Comparison of ENCODE assay signal across 1 cellular context in the genomic region with DNA sequence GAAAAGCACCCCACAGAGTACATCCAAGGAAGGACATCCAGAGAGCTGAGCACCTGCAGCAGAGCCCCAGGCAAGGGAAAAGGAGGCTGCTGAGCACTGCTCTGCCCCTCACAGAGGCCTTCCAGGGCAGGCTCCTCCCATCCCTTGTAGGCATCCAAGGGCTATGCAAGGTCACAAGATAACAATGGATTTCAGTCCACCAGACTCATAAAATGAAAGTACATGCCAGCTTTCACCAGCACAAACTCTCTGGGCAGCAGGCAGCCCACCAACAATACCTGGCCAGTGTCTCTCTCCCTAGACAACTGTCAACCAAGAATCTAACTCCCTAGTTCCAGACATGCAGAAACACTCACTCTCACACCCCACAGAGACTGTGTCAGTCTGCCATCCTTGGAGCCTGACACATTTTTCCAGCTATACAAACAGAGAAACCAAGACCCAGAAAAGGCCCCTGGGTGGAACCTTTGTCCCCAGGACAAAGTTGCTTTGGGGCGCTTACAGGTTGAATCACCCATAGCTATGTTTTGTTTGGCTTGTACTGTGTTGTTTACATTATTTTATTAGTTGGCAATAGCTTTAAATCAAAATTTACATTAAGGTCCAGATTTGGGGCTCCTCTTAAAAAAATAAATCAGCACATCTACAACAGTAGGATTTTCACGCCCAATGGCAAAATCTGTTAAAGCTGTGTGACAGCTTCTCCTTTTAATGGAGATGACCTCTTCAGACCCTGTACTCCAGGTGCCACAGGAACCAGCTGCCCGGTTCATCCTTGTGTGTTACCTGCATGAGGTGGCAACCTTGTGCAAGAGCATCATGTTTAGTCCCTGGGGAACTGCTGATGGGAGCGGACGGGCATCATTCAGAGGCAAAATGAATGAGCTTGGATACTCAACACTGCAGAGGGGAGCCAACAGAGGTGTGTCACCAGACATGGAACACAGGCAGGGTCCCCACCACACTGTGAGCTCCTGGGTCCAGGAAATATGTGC.
TF ChIP-seq lines count a peak whose summit lies in the region.

No MANE protein-coding gene starts in this region.

TF ChIP-seq in SK-N-SH treated with all-trans-retinoic acid at 6 μM for 48 hours, 23 proteins besides CTCF, POLR2A, EP300 and RAD21 (continued from another document):
- TF ChIP-seq, protein P1, sequence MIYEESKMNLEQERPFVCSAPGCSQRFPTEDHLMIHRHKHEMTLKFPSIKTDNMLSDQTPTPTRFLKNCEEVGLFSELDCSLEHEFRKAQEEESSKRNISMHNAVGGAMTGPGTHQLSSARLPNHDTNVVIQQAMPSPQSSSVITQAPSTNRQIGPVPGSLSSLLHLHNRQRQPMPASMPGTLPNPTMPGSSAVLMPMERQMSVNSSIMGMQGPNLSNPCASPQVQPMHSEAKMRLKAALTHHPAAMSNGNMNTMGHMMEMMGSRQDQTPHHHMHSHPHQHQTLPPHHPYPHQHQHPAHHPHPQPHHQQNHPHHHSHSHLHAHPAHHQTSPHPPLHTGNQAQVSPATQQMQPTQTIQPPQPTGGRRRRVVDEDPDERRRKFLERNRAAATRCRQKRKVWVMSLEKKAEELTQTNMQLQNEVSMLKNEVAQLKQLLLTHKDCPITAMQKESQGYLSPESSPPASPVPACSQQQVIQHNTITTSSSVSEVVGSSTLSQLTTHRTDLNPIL (CRISPR knock-in tag; IDR thresholded peaks at IDR 0.05; ENCODE audit: low read depth) = no peak
- TF ChIP-seq, protein P2, sequence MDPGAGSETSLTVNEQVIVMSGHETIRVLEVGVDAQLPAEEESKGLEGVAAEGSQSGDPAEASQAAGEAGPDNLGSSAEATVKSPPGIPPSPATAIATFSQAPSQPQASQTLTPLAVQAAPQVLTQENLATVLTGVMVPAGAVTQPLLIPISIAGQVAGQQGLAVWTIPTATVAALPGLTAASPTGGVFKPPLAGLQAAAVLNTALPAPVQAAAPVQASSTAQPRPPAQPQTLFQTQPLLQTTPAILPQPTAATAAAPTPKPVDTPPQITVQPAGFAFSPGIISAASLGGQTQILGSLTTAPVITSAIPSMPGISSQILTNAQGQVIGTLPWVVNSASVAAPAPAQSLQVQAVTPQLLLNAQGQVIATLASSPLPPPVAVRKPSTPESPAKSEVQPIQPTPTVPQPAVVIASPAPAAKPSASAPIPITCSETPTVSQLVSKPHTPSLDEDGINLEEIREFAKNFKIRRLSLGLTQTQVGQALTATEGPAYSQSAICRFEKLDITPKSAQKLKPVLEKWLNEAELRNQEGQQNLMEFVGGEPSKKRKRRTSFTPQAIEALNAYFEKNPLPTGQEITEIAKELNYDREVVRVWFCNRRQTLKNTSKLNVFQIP (CRISPR knock-in tag; IDR thresholded peaks at IDR 0.05; ENCODE audit: borderline replicate concordance, low read depth) = no peak
- TF ChIP-seq, protein P3, sequence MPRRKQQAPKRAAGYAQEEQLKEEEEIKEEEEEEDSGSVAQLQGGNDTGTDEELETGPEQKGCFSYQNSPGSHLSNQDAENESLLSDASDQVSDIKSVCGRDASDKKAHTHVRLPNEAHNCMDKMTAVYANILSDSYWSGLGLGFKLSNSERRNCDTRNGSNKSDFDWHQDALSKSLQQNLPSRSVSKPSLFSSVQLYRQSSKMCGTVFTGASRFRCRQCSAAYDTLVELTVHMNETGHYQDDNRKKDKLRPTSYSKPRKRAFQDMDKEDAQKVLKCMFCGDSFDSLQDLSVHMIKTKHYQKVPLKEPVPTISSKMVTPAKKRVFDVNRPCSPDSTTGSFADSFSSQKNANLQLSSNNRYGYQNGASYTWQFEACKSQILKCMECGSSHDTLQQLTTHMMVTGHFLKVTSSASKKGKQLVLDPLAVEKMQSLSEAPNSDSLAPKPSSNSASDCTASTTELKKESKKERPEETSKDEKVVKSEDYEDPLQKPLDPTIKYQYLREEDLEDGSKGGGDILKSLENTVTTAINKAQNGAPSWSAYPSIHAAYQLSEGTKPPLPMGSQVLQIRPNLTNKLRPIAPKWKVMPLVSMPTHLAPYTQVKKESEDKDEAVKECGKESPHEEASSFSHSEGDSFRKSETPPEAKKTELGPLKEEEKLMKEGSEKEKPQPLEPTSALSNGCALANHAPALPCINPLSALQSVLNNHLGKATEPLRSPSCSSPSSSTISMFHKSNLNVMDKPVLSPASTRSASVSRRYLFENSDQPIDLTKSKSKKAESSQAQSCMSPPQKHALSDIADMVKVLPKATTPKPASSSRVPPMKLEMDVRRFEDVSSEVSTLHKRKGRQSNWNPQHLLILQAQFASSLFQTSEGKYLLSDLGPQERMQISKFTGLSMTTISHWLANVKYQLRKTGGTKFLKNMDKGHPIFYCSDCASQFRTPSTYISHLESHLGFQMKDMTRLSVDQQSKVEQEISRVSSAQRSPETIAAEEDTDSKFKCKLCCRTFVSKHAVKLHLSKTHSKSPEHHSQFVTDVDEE (CRISPR knock-in tag; IDR thresholded peaks at IDR 0.05) = no peak
- TF ChIP-seq ZNF565 (CRISPR knock-in tag; conservative IDR thresholded peaks at IDR 0.05; ENCODE audit: low read depth) (no peak), CSDC2 (CRISPR knock-in tag; IDR thresholded peaks at IDR 0.05) (no peak), OSR1 (CRISPR knock-in tag; IDR thresholded peaks at IDR 0.05) (no peak), ESRRG (CRISPR knock-in tag; IDR thresholded peaks at IDR 0.05) (no peak)
